In the genomic region with DNA sequence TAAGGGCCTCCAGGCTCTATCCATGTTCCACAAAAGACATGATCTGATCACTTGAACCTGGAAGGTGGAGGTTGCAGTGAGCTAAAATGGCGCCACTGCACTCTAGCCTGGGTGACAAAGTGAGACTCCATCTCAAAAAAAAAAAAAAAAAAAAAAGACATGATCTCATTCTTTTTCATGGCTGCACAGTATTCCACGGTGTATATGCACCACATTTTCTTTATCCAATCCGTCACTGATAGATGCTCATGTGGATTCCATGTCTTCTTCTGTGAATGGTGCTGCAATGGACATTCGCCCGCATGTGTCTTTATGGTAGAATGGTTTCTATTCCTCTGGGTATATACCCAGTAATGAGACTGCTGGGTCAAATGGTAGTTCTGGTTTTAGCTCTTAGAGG, we compare ENCODE assay signal across 23 cellular contexts.
DNase-seq lines count a peak whose midpoint lies in the region; ATAC-seq, FAIRE-seq and TF ChIP-seq lines count a peak whose summit lies in the region.
"Had no signal": no experiment of that assay in that cellular context is flagged by ENCODE, and none has a peak within 500 bp of the region (broad histone marks: within the 10 kb centered on the region; RNA-seq: fewer than 3 reads in every experiment).

No MANE protein-coding gene starts in this region.

- CTCF ChIA-PET in HepG2 (lab: Yijun Ruan, JAX; ENCODE audit: low intra/inter-chr PET ratio, low total read pairs) = no interaction called here

- H3K9ac ChIP-seq in KMS-11 (no peak overlapping the region), endodermal cell (ENCODE audit: extremely low read depth, low read length, poor library complexity, severe bottlenecking) (no peak overlapping the region), HepG2 (ENCODE audit: insufficient read depth, low read depth, low read length) (no peak overlapping the region)

- TF ChIP-seq EP300 in HepG2 (IDR thresholded peaks at IDR 0.05; ENCODE audit: low read depth in 2 of 2, low read length in 2 of 2) (no peak), HepG2 (CRISPR knock-in tag; IDR thresholded peaks at IDR 0.05; ENCODE audit: borderline replicate concordance) (no peak)

- POLR2A ChIA-PET in HepG2 (lab: Yijun Ruan, JAX) = no interaction called here

- H3K4me3 Mint-ChIP-seq in activated naive CD8-positive, alpha-beta T cell = no peak overlapping the region
- no peak overlapping the region for H3K4me3 Mint-ChIP-seq in activated naive CD8-positive, alpha-beta T cell treated with anti-CD3 and anti-CD28 coated beads, Interleukin-2, amount 50 U/mL, for 24 hours
- H3K4me3 Mint-ChIP-seq in endodermal cell = no peak overlapping the region
- H3K4me3 Mint-ChIP-seq in stimulated activated effector memory CD8-positive, alpha-beta T cell treated with anti-CD3 and anti-CD28 coated beads, Interleukin-12 subunit alpha, Interleukin-12 subunit beta, amount 100 ng/mL, for 72 hours = no peak overlapping the region
- H3K4me3 Mint-ChIP-seq: dendritic cell treated with granulocyte-macrophage colony-stimulating factor and Interleukin-4, amounts not matched to agents 40 ng/mL and 50 ng/mL, for 4 days; nephron had no signal

- no peak for TF ChIP-seq RAD21 in HepG2 (CRISPR knock-in tag; IDR thresholded peaks at IDR 0.05)

- no TSS peak for BruUV-seq in HepG2 (replicated peaks; lab: Mats Ljungman, UMichigan)

- no peak for TF ChIP-seq POLR2A in HepG2 (IDR thresholded peaks at IDR 0.05; ENCODE audit: insufficient read depth in 1 of 2, low read depth in 2 of 2, low read length in 2 of 2)

- peaks cover 92% of the 10 kb centered on the region for H4K20me1 ChIP-seq in KMS-11 (ENCODE audit: insufficient read depth)
- peaks cover 98% of the 10 kb centered on the region for H4K20me1 ChIP-seq in HepG2 (ENCODE audit: insufficient read depth, low read length)

- H3K36me3 Mint-ChIP-seq in activated naive CD8-positive, alpha-beta T cell = no peaks in the 10 kb centered on the region
- peaks cover 16% of the 10 kb centered on the region for H3K36me3 Mint-ChIP-seq in activated naive CD8-positive, alpha-beta T cell treated with anti-CD3 and anti-CD28 coated beads, Interleukin-2, amount 50 U/mL, for 24 hours (ENCODE audit: low read depth)
- H3K36me3 Mint-ChIP-seq in endodermal cell (ENCODE audit: low read depth) = peaks cover 3% of the 10 kb centered on the region
- peaks cover 43% of the 10 kb centered on the region for H3K36me3 Mint-ChIP-seq in stimulated activated effector memory CD8-positive, alpha-beta T cell treated with anti-CD3 and anti-CD28 coated beads, Interleukin-12 subunit alpha, Interleukin-12 subunit beta, amount 100 ng/mL, for 72 hours

- intact Hi-C loops in HepG2 (cut with micrococcal nuclease; ENCODE audit: unreplicated experiment) = no loop called here

- no peaks in the 10 kb centered on the region for H3K36me3 ChIP-seq in KMS-11 (ENCODE audit: insufficient read depth)
- H3K36me3 ChIP-seq in endodermal cell (ENCODE audit: control insufficient read depth, insufficient read depth, low read length) = peaks cover 7% of the 10 kb centered on the region
- peaks cover 16 to 25% of the 10 kb centered on the region in 2 experiments; a peak in 4 of 5 replicates for H3K36me3 ChIP-seq in HepG2 (replicated peaks in 1 of 2; ENCODE audit: control insufficient read depth in 1 of 2, insufficient read depth in 2 of 2, low read length in 2 of 2)
- H3K36me3 ChIP-seq: sigmoid colon, suprapubic skin had no signal

- H3K27ac Mint-ChIP-seq in activated naive CD8-positive, alpha-beta T cell = peak overlapping the region; percentile 28
- no peak overlapping the region for H3K27ac Mint-ChIP-seq in activated naive CD8-positive, alpha-beta T cell treated with anti-CD3 and anti-CD28 coated beads, Interleukin-2, amount 50 U/mL, for 24 hours
- peak overlapping the region; percentile 30 for H3K27ac Mint-ChIP-seq in endodermal cell
- H3K27ac Mint-ChIP-seq in stimulated activated effector memory CD8-positive, alpha-beta T cell treated with anti-CD3 and anti-CD28 coated beads, Interleukin-12 subunit alpha, Interleukin-12 subunit beta, amount 100 ng/mL, for 72 hours = peak overlapping the region; percentile 89
- H3K27ac Mint-ChIP-seq: dendritic cell treated with granulocyte-macrophage colony-stimulating factor and Interleukin-4, amounts not matched to agents 40 ng/mL and 50 ng/mL, for 4 days; nephron had no signal

- peak overlapping the region; percentile 19; the same call in 1 of the 2 replicates for H3K4me2 ChIP-seq in KMS-11
- no peak overlapping the region for H3K4me2 ChIP-seq in HepG2 (ENCODE audit: low read depth, low read length)

- no peaks in the 10 kb centered on the region for H3K27me3 ChIP-seq in KMS-11 (ENCODE audit: insufficient read depth, low read depth)
- no peaks in the 10 kb centered on the region for H3K27me3 ChIP-seq in endodermal cell (ENCODE audit: control insufficient read depth, insufficient read depth, low read length, poor library complexity, severe bottlenecking)
- H3K27me3 ChIP-seq in HepG2 (ENCODE audit: control insufficient read depth in 1 of 2, insufficient read depth in 2 of 2, low read length in 2 of 2) = no peaks in the 10 kb centered on the region
- H3K27me3 ChIP-seq: sigmoid colon, suprapubic skin had no signal

- H3K27me3 Mint-ChIP-seq in activated naive CD8-positive, alpha-beta T cell = no peaks in the 10 kb centered on the region
- no peaks in the 10 kb centered on the region for H3K27me3 Mint-ChIP-seq in activated naive CD8-positive, alpha-beta T cell treated with anti-CD3 and anti-CD28 coated beads, Interleukin-2, amount 50 U/mL, for 24 hours
- H3K27me3 Mint-ChIP-seq in endodermal cell (ENCODE audit: insufficient read depth) = no peaks in the 10 kb centered on the region
- H3K27me3 Mint-ChIP-seq: dendritic cell treated with granulocyte-macrophage colony-stimulating factor and Interleukin-4, amounts not matched to agents 40 ng/mL and 50 ng/mL, for 4 days had no signal

- H3K9me3 Mint-ChIP-seq in activated naive CD8-positive, alpha-beta T cell (ENCODE audit: low read depth) = no peaks in the 10 kb centered on the region
- H3K9me3 Mint-ChIP-seq in activated naive CD8-positive, alpha-beta T cell treated with anti-CD3 and anti-CD28 coated beads, Interleukin-2, amount 50 U/mL, for 24 hours = no peaks in the 10 kb centered on the region
- H3K9me3 Mint-ChIP-seq in endodermal cell = no peaks in the 10 kb centered on the region
- H3K9me3 Mint-ChIP-seq in stimulated activated effector memory CD8-positive, alpha-beta T cell treated with anti-CD3 and anti-CD28 coated beads, Interleukin-12 subunit alpha, Interleukin-12 subunit beta, amount 100 ng/mL, for 72 hours = no peaks in the 10 kb centered on the region
- H3K9me3 Mint-ChIP-seq: CD8-positive, alpha-beta memory T cell; dendritic cell treated with granulocyte-macrophage colony-stimulating factor and Interleukin-4, amounts not matched to agents 40 ng/mL and 50 ng/mL, for 4 days; nephron had no signal

- no peak for FAIRE-seq in HepG2 (lab: Jason Lieb, UNC)

- WGBS in endodermal cell (ENCODE audit: insufficient coverage in 1 of 2, insufficient read length in 1 of 2), 2 experiments = 84 to 95% methylated on average over 3 to 5 of the region's 5 CpGs
- WGBS in HepG2 (ENCODE audit: low lambda C conversion rate) = 99% methylated on average over 5 of the region's 5 CpGs

- H3K27ac ChIP-seq in KMS-11 (no peak overlapping the region), endodermal cell (ENCODE audit: low read depth, low read length) (no peak overlapping the region), HepG2 (ENCODE audit: extremely low read length, insufficient read depth, low read length) (no peak overlapping the region)
- H3K27ac ChIP-seq: sigmoid colon, suprapubic skin had no signal

- H3K4me1 Mint-ChIP-seq in activated naive CD8-positive, alpha-beta T cell (ENCODE audit: low read depth) = peaks cover 89% of the 10 kb centered on the region
- peaks cover 93% of the 10 kb centered on the region for H3K4me1 Mint-ChIP-seq in activated naive CD8-positive, alpha-beta T cell treated with anti-CD3 and anti-CD28 coated beads, Interleukin-2, amount 50 U/mL, for 24 hours
- peaks cover 60% of the 10 kb centered on the region for H3K4me1 Mint-ChIP-seq in endodermal cell
- peaks cover 95% of the 10 kb centered on the region for H3K4me1 Mint-ChIP-seq in stimulated activated effector memory CD8-positive, alpha-beta T cell treated with anti-CD3 and anti-CD28 coated beads, Interleukin-12 subunit alpha, Interleukin-12 subunit beta, amount 100 ng/mL, for 72 hours

- H3K4me3 ChIP-seq in KMS-11 (IDR thresholded peaks at IDR 0.05; ENCODE audit: insufficient read depth, low read depth, low read length) = no peak overlapping the region
- H3K4me3 ChIP-seq in endodermal cell (ENCODE audit: low read length) = no peak overlapping the region
- H3K4me3 ChIP-seq in HepG2 (replicated peaks in 1 of 3; ENCODE audit: insufficient read depth in 1 of 3, low read depth in 2 of 3, low read length in 3 of 3) = no peak overlapping the region
- H3K4me3 ChIP-seq: sigmoid colon, suprapubic skin had no signal

- ATAC-seq in activated naive CD8-positive, alpha-beta T cell treated with anti-CD3 and anti-CD28 coated beads, Interleukin-2, amount 50 U/mL, for 24 hours = no peak
- no peak for ATAC-seq in stimulated activated effector memory CD8-positive, alpha-beta T cell treated with anti-CD3 and anti-CD28 coated beads, Interleukin-12 subunit alpha, Interleukin-12 subunit beta, amount 100 ng/mL, for 72 hours
- ATAC-seq in GM21786 (IDR thresholded peaks at IDR 0.05; ENCODE audit: unreplicated experiment) (no peak), HepG2 (no peak)
- ATAC-seq: left colon had no signal

- TF ChIP-seq CTCF in KMS-11 (conservative IDR thresholded peaks at IDR 0.05; ENCODE audit: low read depth, low read length) = no peak
- no peak for TF ChIP-seq CTCF in endodermal cell (conservative IDR thresholded peaks at IDR 0.05)
- TF ChIP-seq CTCF in HepG2 (CRISPR knock-in tag; IDR thresholded peaks at IDR 0.05) = no peak

- in situ Hi-C loops in HepG2 (cut with HindIII; ENCODE audit: extremely low pct_ligation_motif_present, low pct_unique_long_range_greater_than_20kb) = no loop called here

- H3K9me3 ChIP-seq in endodermal cell (ENCODE audit: control insufficient read depth, low read length) = no peaks in the 10 kb centered on the region
- H3K9me3 ChIP-seq in HepG2 (ENCODE audit: low read length) = no peaks in the 10 kb centered on the region
- H3K9me3 ChIP-seq: sigmoid colon, suprapubic skin had no signal

- H3K4me1 ChIP-seq in KMS-11 (ENCODE audit: low read depth, poor library complexity, severe bottlenecking) (peaks cover 65% of the 10 kb centered on the region), endodermal cell (ENCODE audit: control insufficient read depth, insufficient read depth, low read length) (peaks cover 28% of the 10 kb centered on the region), HepG2 (ENCODE audit: insufficient read depth, low read length) (peaks cover 50% of the 10 kb centered on the region)

- H3K79me2 ChIP-seq in KMS-11 (ENCODE audit: insufficient read depth, low read depth) = peaks cover 100% of the 10 kb centered on the region
- H3K79me2 ChIP-seq in HepG2 (ENCODE audit: insufficient read depth, low read length) = peaks cover 97% of the 10 kb centered on the region

- no peak overlapping the region for H2AFZ ChIP-seq in KMS-11 (ENCODE audit: low read depth)
- no peak overlapping the region for H2AFZ ChIP-seq in HepG2 (ENCODE audit: low read length)

- no peak for DNase-seq in activated naive CD8-positive, alpha-beta T cell treated with anti-CD3 and anti-CD28 coated beads, Interleukin-2, amount 50 U/mL, for 24 hours
- DNase-seq in endodermal cell = no peak
- DNase-seq in stimulated activated effector memory CD8-positive, alpha-beta T cell treated with anti-CD3 and anti-CD28 coated beads, Interleukin-12 subunit alpha, Interleukin-12 subunit beta, amount 100 ng/mL, for 72 hours (ENCODE audit: low spot score in 2 of 2) = no peak
- no peak for DNase-seq in HepG2 (ENCODE audit: low spot score)
- DNase-seq in NCI-H82 (lab: John Stamatoyannopoulos, UW) = no peak
- DNase-seq: activated CD4-positive, CD25-positive, alpha-beta regulatory T cell; activated CD8-positive, alpha-beta memory T cell treated with anti-CD3 and anti-CD28 coated beads for 24 hours; CD8-positive, alpha-beta memory T cell; DMS153; GDM1; left colon; mesendoderm; NCI-H1436 treated with DMSO at 0.1 percent for 48 hours; NCI-H2171; NCI-H524 treated with DMSO at 0.1 percent for 48 hours; RPMI8226; sigmoid colon had no signal
